9 cellular contexts compared by ENCODE assay signal in the genomic region with DNA sequence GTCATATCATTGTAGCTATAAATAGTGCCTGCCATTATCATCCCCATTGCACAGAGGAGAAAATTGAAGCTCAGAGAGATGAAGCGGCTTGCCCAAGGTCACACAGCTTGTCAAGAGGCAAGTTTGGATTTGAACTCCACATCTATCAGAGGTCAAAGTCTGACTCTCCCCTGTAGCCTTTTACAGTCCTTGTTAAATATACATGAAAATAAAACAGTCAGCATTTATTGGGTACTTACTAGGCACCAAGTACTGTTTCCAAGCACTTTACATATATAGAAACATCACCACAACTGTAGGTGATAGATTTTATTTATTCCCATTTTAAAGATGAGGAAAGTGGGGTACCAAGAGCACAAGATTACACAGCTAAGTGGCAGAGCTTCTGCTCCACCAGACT.
"Had no signal": no experiment of that assay in that cellular context is flagged by ENCODE, and none has a peak within 500 bp of the region (broad histone marks: within the 10 kb centered on the region; RNA-seq: fewer than 3 reads in every experiment).

No MANE protein-coding gene starts in this region.

- H3K27ac Mint-ChIP-seq: HFFc6, IgD-negative memory B cell had no signal

- H3K4me3 ChIP-seq: GM23248, HAP-1 had no signal

- H3K36me3 Mint-ChIP-seq: IgD-negative memory B cell had no signal

- H2AFZ ChIP-seq: GM23248 had no signal

- H3K9ac ChIP-seq: GM23248 had no signal

- DNase-seq: GM23248, GOT3, H7, HFFc6, KG1 had no signal

- H3K4me3 Mint-ChIP-seq: HFFc6, IgD-negative memory B cell had no signal

- H3K9me3 Mint-ChIP-seq: IgD-negative memory B cell had no signal

- H3K4me1 ChIP-seq: HAP-1 had no signal

- H3K27ac ChIP-seq: GM23248, HL-60 had no signal

- H3K36me3 ChIP-seq: HAP-1 had no signal

- H3K9me3 ChIP-seq: HAP-1 had no signal

- ATAC-seq: HCT116 had no signal
